Comparison of ENCODE assay signal across 8 cellular contexts in genomic region chr1:99180343-99180808, GRCh38.
DNase-seq lines count a peak whose midpoint lies in the region; ATAC-seq and TF ChIP-seq lines count a peak whose summit lies in the region.

No MANE protein-coding gene starts in this region.

- DNase-seq in AML-193 (lab: John Stamatoyannopoulos, UW) (peak; percentile 64 to 68), NCI-H2171 (lab: John Stamatoyannopoulos, UW) (peak; percentile 74), WERI-Rb-1 (peak; percentile 82), caudate nucleus (lab: John Stamatoyannopoulos, UW) (peak in 57 of 61 donors; percentile 1 to 95 (median 37)), kidney glomerular epithelial cell (lab: John Stamatoyannopoulos, UW) (peak; percentile 94)
- DNase-seq in stimulated activated CD4-positive, alpha-beta T cell treated with anti-CD3 and anti-CD28 coated beads, Interleukin-2, amount 100 ng/mL, for 4 hours (ENCODE audit: low read depth): peak; percentile 48

- peak; percentile 40; the same call in 1 of the 2 replicates for TF ChIP-seq CTCF in WERI-Rb-1 (IDR thresholded peaks at IDR 0.05; ENCODE audit: low read depth, low read length)

- H3K9me3 ChIP-seq in WERI-Rb-1 (ENCODE audit: severe bottlenecking): no peaks in the 10 kb centered on the region

- ATAC-seq in GM19023 (IDR thresholded peaks at IDR 0.05; ENCODE audit: unreplicated experiment) (peak; percentile 96), HG03139 (IDR thresholded peaks at IDR 0.05; ENCODE audit: unreplicated experiment) (peak; percentile 99)

- no peaks in the 10 kb centered on the region for H3K27me3 ChIP-seq in WERI-Rb-1 (ENCODE audit: insufficient read depth, low read depth, severe bottlenecking)

- H3K27ac ChIP-seq in WERI-Rb-1: peak overlapping the region; percentile 81
- peak overlapping the region; percentile 14 for H3K27ac ChIP-seq in caudate nucleus (ENCODE audit: low read depth, low read length)

- H3K36me3 ChIP-seq in WERI-Rb-1: no peaks in the 10 kb centered on the region

- no peak overlapping the region for H3K4me3 ChIP-seq in WERI-Rb-1 (ENCODE audit: low read depth, low read length)

Comparison
In these comparisons a context has a peak if more than half of its experiments do, and no peak if none do; other contexts are left out.
1. DNase-seq: peak in every context shown above with its lines; median percentile 94 in kidney glomerular epithelial cell; 82 in WERI-Rb-1; 74 in NCI-H2171; 66 in AML-193; 48 in stimulated activated CD4-positive, alpha-beta T cell treated with anti-CD3 and anti-CD28 coated beads, Interleukin-2, amount 100 ng/mL, for 4 hours; 37 in caudate nucleus.